In genomic region chr2:193818801-193819499, GRCh38 we compare ENCODE assay signal across 22 cellular contexts.
DNase-seq lines count a peak whose midpoint lies in the region; ATAC-seq and TF ChIP-seq lines count a peak whose summit lies in the region.
"Had no signal": no experiment of that assay in that cellular context is flagged by ENCODE, and none has a peak within 500 bp of the region (broad histone marks: within the 10 kb centered on the region; RNA-seq: fewer than 3 reads in every experiment).

No MANE protein-coding gene starts in this region.

- H3K4me3 ChIP-seq in HEK293 (ENCODE audit: low read depth, low read length) (no peak overlapping the region), coronary artery (no peak overlapping the region), mucosa of descending colon (no peak overlapping the region), A673 (ENCODE audit: low read depth, low read length, poor library complexity, severe bottlenecking) (no peak overlapping the region)
- H3K4me3 ChIP-seq: BLaER1 had no signal

- no peaks in the 10 kb centered on the region for H3K4me1 Mint-ChIP-seq in stimulated activated memory B cell treated with anti-CD40 and anti-IgM and Interleukin-4, amounts not matched to agents 10 μg/mL and 1 μg/mL and 100 μg/mL, for 72 hours
- H3K4me1 Mint-ChIP-seq: CD4-positive, CD25-positive, alpha-beta regulatory T cell had no signal

- no peaks in the 10 kb centered on the region for H3K27me3 ChIP-seq in A673 (replicated peaks; ENCODE audit: insufficient read depth, low read depth, low read length, poor library complexity)
- H3K27me3 ChIP-seq: BLaER1 had no signal

- CTCF ChIA-PET in HEK293 (lab: Yijun Ruan, JAX), result no interaction called here
- CTCF ChIA-PET in A673 (lab: Charles Lee), result no interaction called here

- intact Hi-C loops in mucosa of descending colon (cut with DNase I, micrococcal nuclease), result no loop called here
- intact Hi-C loops in A673 (cut with micrococcal nuclease; ENCODE audit: unreplicated experiment), result no loop called here

- H3K4me1 ChIP-seq in HEK293 (ENCODE audit: control insufficient read depth, insufficient read depth, low read length) (no peaks in the 10 kb centered on the region), mucosa of descending colon (ENCODE audit: low read depth) (no peaks in the 10 kb centered on the region), A673 (ENCODE audit: insufficient read depth, low read length, poor library complexity, severe bottlenecking) (no peaks in the 10 kb centered on the region)
- H3K4me1 ChIP-seq: BLaER1 had no signal

- peak; percentile 40 for DNase-seq in coronary artery (ENCODE audit: low spot score)
- DNase-seq in mucosa of descending colon, result no peak
- no peak for DNase-seq in A673 (ENCODE audit: low spot score)
- DNase-seq in epidermal melanocyte (ENCODE audit: insufficient read length, low spot score), result no peak
- DNase-seq in NCI-H226, result no peak
- DNase-seq: 8988T; CD4-positive, CD25-positive, alpha-beta regulatory T cell; DMS153; DND-41; H7; Karpas-422; NCI-H1105; NCI-H146; NCI-H1930; NCI-H446 treated with DMSO at 0.1 percent for 48 hours; NCI-H526 treated with DMSO at 0.1 percent for 48 hours; Right ventricle myocardium superior; RPMI8226 had no signal

- H3K36me3 Mint-ChIP-seq in stimulated activated memory B cell treated with anti-CD40 and anti-IgM and Interleukin-4, amounts not matched to agents 10 μg/mL and 1 μg/mL and 100 μg/mL, for 72 hours, result no peaks in the 10 kb centered on the region
- H3K36me3 Mint-ChIP-seq: CD4-positive, CD25-positive, alpha-beta regulatory T cell had no signal

- no peaks in the 10 kb centered on the region for H3K27me3 Mint-ChIP-seq in stimulated activated memory B cell treated with anti-CD40 and anti-IgM and Interleukin-4, amounts not matched to agents 10 μg/mL and 1 μg/mL and 100 μg/mL, for 72 hours
- H3K27me3 Mint-ChIP-seq: CD4-positive, CD25-positive, alpha-beta regulatory T cell had no signal

- no peak overlapping the region for H3K27ac Mint-ChIP-seq in stimulated activated memory B cell treated with anti-CD40 and anti-IgM and Interleukin-4, amounts not matched to agents 10 μg/mL and 1 μg/mL and 100 μg/mL, for 72 hours
- H3K27ac Mint-ChIP-seq: CD4-positive, CD25-positive, alpha-beta regulatory T cell had no signal

- H3K9me3 ChIP-seq in HEK293 (ENCODE audit: control insufficient read depth, insufficient read depth, low read depth, low read length) (no peaks in the 10 kb centered on the region), mucosa of descending colon (peaks cover 7% of the 10 kb centered on the region), A673 (ENCODE audit: low read depth, low read length, poor library complexity, severe bottlenecking) (no peaks in the 10 kb centered on the region)

- H3K4me3 Mint-ChIP-seq in stimulated activated memory B cell treated with anti-CD40 and anti-IgM and Interleukin-4, amounts not matched to agents 10 μg/mL and 1 μg/mL and 100 μg/mL, for 72 hours, result no peak overlapping the region
- H3K4me3 Mint-ChIP-seq: CD4-positive, CD25-positive, alpha-beta regulatory T cell had no signal

- peak; percentile 7 for ATAC-seq in mucosa of descending colon
- ATAC-seq in stimulated activated memory B cell treated with anti-CD40 and anti-IgM and Interleukin-4, amounts not matched to agents 10 μg/mL and 1 μg/mL and 100 μg/mL, for 72 hours, result peak; percentile 31
- ATAC-seq: HepG2 had no signal

- H3K27ac ChIP-seq in HEK293 (ENCODE audit: extremely low read depth, low read depth, low read length) (no peak overlapping the region), coronary artery (no peak overlapping the region), A673 (ENCODE audit: low read depth, low read length, poor library complexity, severe bottlenecking) (no peak overlapping the region)
- H3K27ac ChIP-seq: BLaER1 had no signal

- BruUV-seq in A673 (replicated peaks; lab: Mats Ljungman, UMichigan), result no TSS peak

- H3K36me3 ChIP-seq in HEK293 (ENCODE audit: control insufficient read depth in 2 of 2, insufficient read depth in 1 of 2, low read length in 2 of 2), result no peaks in the 10 kb centered on the region
- no peaks in the 10 kb centered on the region for H3K36me3 ChIP-seq in mucosa of descending colon (ENCODE audit: low read depth)
- H3K36me3 ChIP-seq in A673 (ENCODE audit: insufficient read depth, low read length, poor library complexity, severe bottlenecking), result no peaks in the 10 kb centered on the region
- H3K36me3 ChIP-seq: BLaER1 had no signal

- no peaks in the 10 kb centered on the region for H3K9me3 Mint-ChIP-seq in stimulated activated memory B cell treated with anti-CD40 and anti-IgM and Interleukin-4, amounts not matched to agents 10 μg/mL and 1 μg/mL and 100 μg/mL, for 72 hours

- POLR2A ChIA-PET in HEK293 (lab: Yijun Ruan, JAX) (no interaction called here), A673 (lab: Charles Lee; ENCODE audit: low non-redundant PET) (no interaction called here)

- TF ChIP-seq CTCF in HEK293 (tag by site-specific recombination; IDR thresholded peaks at IDR 0.05) (no peak), coronary artery (IDR thresholded peaks at IDR 0.05) (no peak), mucosa of descending colon (IDR thresholded peaks at IDR 0.05) (no peak), A673 (conservative IDR thresholded peaks at IDR 0.05; ENCODE audit: low read depth, low read length) (no peak)

TF ChIP-seq in HEK293, 187 proteins besides CTCF, POLR2A, EP300 and RAD21:
- TF ChIP-seq TRIM28 (IDR thresholded peaks at IDR 0.05; ENCODE audit: borderline replicate concordance, low read length) (peak; percentile 29; the same call in 1 of the 2 replicates), SP3 (tag by site-specific recombination; IDR thresholded peaks at IDR 0.05) (no peak)
